ENCODE assay signal across 13 cellular contexts in genomic region chr12:31006416-31007152, GRCh38.
DNase-seq lines count a peak whose midpoint lies in the region; ATAC-seq and TF ChIP-seq lines count a peak whose summit lies in the region.
"Had no signal": no experiment of that assay in that cellular context is flagged by ENCODE, and none has a peak within 500 bp of the region (broad histone marks: within the 10 kb centered on the region; RNA-seq: fewer than 3 reads in every experiment).

No MANE protein-coding gene starts in this region.

- H3K4me3 Mint-ChIP-seq in CD8-positive, alpha-beta T cell = no peak overlapping the region
- H3K4me3 Mint-ChIP-seq: CD4-positive, alpha-beta T cell; H9 had no signal

- H3K27ac ChIP-seq in ACC112 (ENCODE audit: low read depth, low read length) (peak overlapping the region; percentile 68), HEK293 (ENCODE audit: extremely low read depth, low read depth, low read length) (no peak overlapping the region), epithelial cell of prostate (peak overlapping the region; percentile 45), sigmoid colon (no peak overlapping the region)
- no peak overlapping the region for H3K27ac ChIP-seq in CD8-positive, alpha-beta T cell (ENCODE audit: low read depth, low read length)

- no peaks in the 10 kb centered on the region for H3K27me3 ChIP-seq in ACC112 (ENCODE audit: insufficient read depth, low read length)
- H3K27me3 ChIP-seq in sigmoid colon = no peaks in the 10 kb centered on the region
- H3K27me3 ChIP-seq in CD8-positive, alpha-beta T cell (ENCODE audit: insufficient read depth, low read length) = no peaks in the 10 kb centered on the region
- H3K27me3 ChIP-seq: BE2C had no signal

- TF ChIP-seq POLR2A in sigmoid colon (IDR thresholded peaks at IDR 0.05) = no peak

- H3K36me3 Mint-ChIP-seq in CD8-positive, alpha-beta T cell = no peaks in the 10 kb centered on the region

- H3K4me1 Mint-ChIP-seq in CD8-positive, alpha-beta T cell (ENCODE audit: low read depth) = no peaks in the 10 kb centered on the region

- DNase-seq in epithelial cell of prostate (ENCODE audit: low read depth, low spot score) (no peak), sigmoid colon (peak; percentile 48), 8988T (no peak), NCI-H1436 treated with DMSO at 0.1 percent for 48 hours (lab: John Stamatoyannopoulos, UW) (no peak)
- no peak for DNase-seq in CD8-positive, alpha-beta T cell
- DNase-seq: BE2C; CD4-positive, alpha-beta T cell; DMS79 treated with DMSO at 0.1 percent for 48 hours; H9; NCI-H1417 treated with DMSO at 0.1 percent for 48 hours; NCI-H524 treated with DMSO at 0.1 percent for 48 hours had no signal

- no peaks in the 10 kb centered on the region for H3K27me3 Mint-ChIP-seq in CD8-positive, alpha-beta T cell (ENCODE audit: low read depth)
- H3K27me3 Mint-ChIP-seq: CD4-positive, alpha-beta T cell had no signal

- intact Hi-C loops in sigmoid colon (cut with DNase I) = no loop called here
- intact Hi-C loops in CD8-positive, alpha-beta T cell (cut with DNase I, micrococcal nuclease) = no loop called here

- no peaks in the 10 kb centered on the region for H3K79me2 ChIP-seq in ACC112 (ENCODE audit: control insufficient read depth, insufficient read depth, low read length, unreplicated experiment)

- H3K9me3 Mint-ChIP-seq in CD8-positive, alpha-beta T cell = no peaks in the 10 kb centered on the region
- H3K9me3 Mint-ChIP-seq: CD4-positive, alpha-beta T cell; H9 had no signal

- CTCF ChIA-PET in HEK293 (lab: Yijun Ruan, JAX) = no interaction called here
- CTCF ChIA-PET in CD8-positive, alpha-beta T cell (lab: Charles Lee) = no interaction called here

- no peak overlapping the region for H3K4me3 ChIP-seq in ACC112 (ENCODE audit: low read depth, low read length)
- no peak overlapping the region for H3K4me3 ChIP-seq in HEK293 (ENCODE audit: low read depth, low read length)
- H3K4me3 ChIP-seq in sigmoid colon = no peak overlapping the region
- no peak overlapping the region for H3K4me3 ChIP-seq in CD8-positive, alpha-beta T cell (ENCODE audit: low read depth, low read length)

- TF ChIP-seq EP300 in sigmoid colon (IDR thresholded peaks at IDR 0.05) = no peak

- H3K36me3 ChIP-seq in ACC112 (ENCODE audit: insufficient read depth, low read length) (no peaks in the 10 kb centered on the region), HEK293 (ENCODE audit: control insufficient read depth in 2 of 2, insufficient read depth in 1 of 2, low read length in 2 of 2) (no peaks in the 10 kb centered on the region), sigmoid colon (no peaks in the 10 kb centered on the region)
- H3K36me3 ChIP-seq in CD8-positive, alpha-beta T cell (ENCODE audit: insufficient read depth, low read length) = no peaks in the 10 kb centered on the region
- H3K36me3 ChIP-seq: BE2C had no signal

- no peak overlapping the region for H2AFZ ChIP-seq in ACC112 (ENCODE audit: low read length, unreplicated experiment)

- H3K9me3 ChIP-seq in HEK293 (ENCODE audit: control insufficient read depth, insufficient read depth, low read depth, low read length) = no peaks in the 10 kb centered on the region
- H3K9me3 ChIP-seq in sigmoid colon = no peaks in the 10 kb centered on the region
- no peaks in the 10 kb centered on the region for H3K9me3 ChIP-seq in CD8-positive, alpha-beta T cell (ENCODE audit: low read length)
- H3K9me3 ChIP-seq: BE2C had no signal

- WGBS in sigmoid colon, 2 donors = 90% methylated on average over 9 of the region's 9 CpGs

- TF ChIP-seq CTCF in HEK293 (tag by site-specific recombination; IDR thresholded peaks at IDR 0.05) (no peak), sigmoid colon (IDR thresholded peaks at IDR 0.05) (no peak)
- no peak for TF ChIP-seq CTCF in CD8-positive, alpha-beta T cell (IDR thresholded peaks at IDR 0.05)

- H3K27ac Mint-ChIP-seq in CD8-positive, alpha-beta T cell = no peak overlapping the region
- H3K27ac Mint-ChIP-seq: CD4-positive, alpha-beta T cell had no signal

- no peak for ATAC-seq in CD8-positive, alpha-beta T cell

- peaks cover 18% of the 10 kb centered on the region for H3K4me1 ChIP-seq in ACC112 (ENCODE audit: control insufficient read depth, insufficient read depth, low read length, unreplicated experiment)
- H3K4me1 ChIP-seq in HEK293 (ENCODE audit: control insufficient read depth, insufficient read depth, low read length) = no peaks in the 10 kb centered on the region
- no peaks in the 10 kb centered on the region for H3K4me1 ChIP-seq in sigmoid colon
- H3K4me1 ChIP-seq in CD8-positive, alpha-beta T cell (ENCODE audit: insufficient read depth, low read length) = no peaks in the 10 kb centered on the region
- H3K4me1 ChIP-seq: BE2C had no signal

- POLR2A ChIA-PET in HEK293 (lab: Yijun Ruan, JAX) = no interaction called here
- POLR2A ChIA-PET in CD8-positive, alpha-beta T cell (lab: Charles Lee) = no interaction called here

TF ChIP-seq in HEK293, 187 proteins besides CTCF, POLR2A, EP300 and RAD21:
- TF ChIP-seq ZNF670 (tag by site-specific recombination; IDR thresholded peaks at IDR 0.05; ENCODE audit: low read depth) = no peak
- TF ChIP-seq, protein P1, sequence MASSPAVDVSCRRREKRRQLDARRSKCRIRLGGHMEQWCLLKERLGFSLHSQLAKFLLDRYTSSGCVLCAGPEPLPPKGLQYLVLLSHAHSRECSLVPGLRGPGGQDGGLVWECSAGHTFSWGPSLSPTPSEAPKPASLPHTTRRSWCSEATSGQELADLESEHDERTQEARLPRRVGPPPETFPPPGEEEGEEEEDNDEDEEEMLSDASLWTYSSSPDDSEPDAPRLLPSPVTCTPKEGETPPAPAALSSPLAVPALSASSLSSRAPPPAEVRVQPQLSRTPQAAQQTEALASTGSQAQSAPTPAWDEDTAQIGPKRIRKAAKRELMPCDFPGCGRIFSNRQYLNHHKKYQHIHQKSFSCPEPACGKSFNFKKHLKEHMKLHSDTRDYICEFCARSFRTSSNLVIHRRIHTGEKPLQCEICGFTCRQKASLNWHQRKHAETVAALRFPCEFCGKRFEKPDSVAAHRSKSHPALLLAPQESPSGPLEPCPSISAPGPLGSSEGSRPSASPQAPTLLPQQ (tag by site-specific recombination; IDR thresholded peaks at IDR 0.05) = peak; percentile 38; the same call in 1 of the 2 replicates

Comparison
In these comparisons a context has a peak if more than half of its experiments do, and no peak if none do; other contexts are left out.
1. H3K27ac ChIP-seq: peak in ACC112 (single experiment) and epithelial cell of prostate (single experiment); none in HEK293 (single experiment), sigmoid colon (0 of 4) and CD8-positive, alpha-beta T cell (single experiment).